ENCODE assay signal across 1 cellular context in genomic region chr1:9110669-9111356, GRCh38.
TF ChIP-seq lines count a peak whose summit lies in the region.

No MANE protein-coding gene starts in this region.

TF ChIP-seq in GM23338, 12 proteins besides CTCF, POLR2A, EP300 and RAD21 (continued from another document):
- no peak for TF ChIP-seq ETS1 (IDR thresholded peaks at IDR 0.05)
